ENCODE assay signal across 17 cellular contexts in genomic region chr12:67299936-67300335, GRCh38. TPM values are rescaled to one million over a fixed set of nuclear protein-coding genes. Genes with fewer than 3 reads are reported as not detected.
DNase-seq lines count a peak whose midpoint lies in the region; ATAC-seq and TF ChIP-seq lines count a peak whose summit lies in the region.
"Had no signal": no experiment of that assay in that cellular context is flagged by ENCODE, and none has a peak within 500 bp of the region (broad histone marks: within the 10 kb centered on the region; RNA-seq: fewer than 3 reads in every experiment).

No MANE protein-coding gene starts in this region.

- DNase-seq in DMS53 (lab: John Stamatoyannopoulos, UW), result peak; percentile 27
- no peak for DNase-seq in DMS53 treated with DMSO at 0.1 percent for 48 hours (lab: John Stamatoyannopoulos, UW; ENCODE audit: unreplicated experiment)
- DNase-seq in T-helper 17 cell, result no peak
- DNase-seq in fibroblast of villous mesenchyme (ENCODE audit: low read depth), result peak; percentile 25
- no peak for DNase-seq in gastrocnemius medialis
- DNase-seq in HFFc6, result no peak
- DNase-seq in posterior vena cava (ENCODE audit: low spot score), result no peak
- DNase-seq in activated CD4-positive, alpha-beta T cell treated with anti-CD3 and anti-CD28 coated beads for 1 hour, result no peak
- DNase-seq: 8988T, DMS 273 treated with DMSO at 0.1 percent for 48 hours, EL, NCI-H2081, NCI-H226, NCI-H748 treated with DMSO at 0.1 percent for 48 hours had no signal

- no peaks in the 10 kb centered on the region for H3K27me3 ChIP-seq in gastrocnemius medialis
- H3K27me3 ChIP-seq: BLaER1 had no signal

- H3K36me3 Mint-ChIP-seq in T-helper 17 cell (ENCODE audit: low read depth) (peaks cover 15% of the 10 kb centered on the region), HFFc6 (ENCODE audit: low read depth) (peaks cover 64% of the 10 kb centered on the region)

- no peak overlapping the region for H3K4me3 Mint-ChIP-seq in T-helper 17 cell
- no peak overlapping the region for H3K4me3 Mint-ChIP-seq in HFFc6

- H3K4me3 ChIP-seq in fibroblast of villous mesenchyme (ENCODE audit: low read depth, low read length) (no peak overlapping the region), gastrocnemius medialis (no peak overlapping the region)
- H3K4me3 ChIP-seq: BLaER1, SK-N-MC had no signal

- H3K4me1 Mint-ChIP-seq in T-helper 17 cell, result peaks cover 14% of the 10 kb centered on the region
- peaks cover 16% of the 10 kb centered on the region; the same call in 1 of the 2 replicates for H3K4me1 Mint-ChIP-seq in HFFc6 (ENCODE audit: low read depth)

- peak overlapping the region; percentile 52 to 73 (median 64) for H3K27ac ChIP-seq in gastrocnemius medialis
- H3K27ac ChIP-seq: BLaER1, SK-N-MC had no signal

- H3K9me3 ChIP-seq in T-helper 17 cell (ENCODE audit: control insufficient read depth, low read length, poor library complexity, severe bottlenecking), result no peaks in the 10 kb centered on the region
- no peaks in the 10 kb centered on the region for H3K9me3 ChIP-seq in gastrocnemius medialis
- H3K9me3 ChIP-seq: BLaER1 had no signal

- H3K36me3 ChIP-seq in gastrocnemius medialis, result peaks cover 0 to 32% of the 10 kb centered on the region in 2 donors

- intact Hi-C loops in gastrocnemius medialis (cut with DNase I; ENCODE audit: low total_unique reads) (no loop called here), posterior vena cava (cut with DNase I) (no loop called here)

- H3K9me3 Mint-ChIP-seq in HFFc6, result no peaks in the 10 kb centered on the region

- TF ChIP-seq CTCF in fibroblast of villous mesenchyme (IDR thresholded peaks at IDR 0.05; ENCODE audit: insufficient read depth, low read depth, low read length) (no peak), gastrocnemius medialis (IDR thresholded peaks at IDR 0.05 in 4 of 5, conservative IDR thresholded peaks at IDR 0.05 in 1 of 5) (no peak), HFFc6 (IDR thresholded peaks at IDR 0.05) (no peak)

- H3K27ac Mint-ChIP-seq in T-helper 17 cell (peak overlapping the region; percentile 51), HFFc6 (no peak overlapping the region)

- H3K27me3 Mint-ChIP-seq in T-helper 17 cell (no peaks in the 10 kb centered on the region), HFFc6 (ENCODE audit: insufficient read depth) (no peaks in the 10 kb centered on the region)

- ATAC-seq in T-helper 17 cell, result no peak
- ATAC-seq in gastrocnemius medialis, result peak; percentile 87 to 97
- ATAC-seq: Right ventricle myocardium inferior had no signal

- in situ Hi-C loops in gastrocnemius medialis (cut with MboI; ENCODE audit: low sequenced_read_pairs in 4 of 4), result no loop called here

- no peak for TF ChIP-seq POLR2A in gastrocnemius medialis (IDR thresholded peaks at IDR 0.05)

- peaks cover 33% of the 10 kb centered on the region in 2 donors for H3K4me1 ChIP-seq in gastrocnemius medialis
- H3K4me1 ChIP-seq: BLaER1 had no signal

RNA-seq across cellular contexts. Expression of gene CAND1, which starts 30.8 kb away (rescaled TPM):
- total RNA-seq in T-helper 17 cell, result 100 to 1,000 TPM in 1 of 2 donors, 10 to 100 TPM in 1; 96.8 to 113 TPM
- total RNA-seq in fibroblast of villous mesenchyme, result 132 and 158 TPM in 2 replicates
- total RNA-seq in gastrocnemius medialis, result 10 to 100 TPM; 10.5 to 23.0 (median 13.1) TPM
- 100 to 1,000 TPM; 151 to 181 (median 165) TPM for total RNA-seq in HFFc6 (2021; fragmentation: NEBNext Ultra II Directional; extraction: Animal tissue kit (Norgen Biotek cat#: 25700))
- total RNA-seq in posterior vena cava, result 100 to 1,000 TPM in 1 of 2 donors, 10 to 100 TPM in 1; 86.8 to 111 TPM

Comparison
In these comparisons a context has a peak if more than half of its experiments do, and no peak if none do; other contexts are left out.
1. DNase-seq: peak in DMS53 (single experiment) and fibroblast of villous mesenchyme (single experiment); none in DMS53 treated with DMSO at 0.1 percent for 48 hours (single experiment), T-helper 17 cell (0 of 3), gastrocnemius medialis (0 of 2), HFFc6 (single experiment), posterior vena cava (single experiment) and activated CD4-positive, alpha-beta T cell treated with anti-CD3 and anti-CD28 coated beads for 1 hour (single experiment).